19 cellular contexts compared by ENCODE assay signal in the genomic region with DNA sequence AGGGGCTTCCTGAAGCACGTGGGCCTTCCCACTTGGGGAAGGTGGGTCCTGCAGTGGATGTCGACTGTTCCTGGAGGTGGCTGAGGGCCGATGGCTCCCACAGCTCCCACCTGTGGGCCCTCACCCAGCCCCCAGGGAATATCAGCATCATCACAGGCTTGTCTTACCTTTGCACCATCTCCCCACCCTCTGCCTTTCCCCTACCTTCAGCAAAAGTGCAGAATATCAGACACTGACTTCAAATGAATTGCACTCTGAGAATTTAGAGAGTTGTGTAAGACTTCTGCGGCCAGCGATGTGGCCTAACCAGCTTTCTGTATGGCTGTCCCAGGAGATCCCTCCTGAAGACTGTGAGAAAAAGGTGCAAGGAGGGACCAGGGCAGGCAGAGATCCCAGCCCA.
DNase-seq lines count a peak whose midpoint lies in the region; ATAC-seq and TF ChIP-seq lines count a peak whose summit lies in the region.
"Had no signal": no experiment of that assay in that cellular context is flagged by ENCODE, and none has a peak within 500 bp of the region (broad histone marks: within the 10 kb centered on the region; RNA-seq: fewer than 3 reads in every experiment).

No MANE protein-coding gene starts in this region.

- H3K9me3 ChIP-seq in trophoblast cell (ENCODE audit: insufficient read depth, low read depth, low read length) (no peaks in the 10 kb centered on the region), upper lobe of right lung (no peaks in the 10 kb centered on the region), esophagus muscularis mucosa (no peaks in the 10 kb centered on the region)
- H3K9me3 ChIP-seq: BE2C, Caco-2 had no signal

- no peak overlapping the region for H2AFZ ChIP-seq in trophoblast cell (ENCODE audit: insufficient read depth, low read length, poor library complexity)
- H2AFZ ChIP-seq: GM23338 had no signal

- DNase-seq in activated T-cell treated with anti-CD3 and anti-CD28 coated beads, Interleukin-2, amount 50 U/mL, for 24 hours = peak; percentile 11
- DNase-seq in activated T-cell treated with anti-CD3 and anti-CD28 coated beads for 4 hours (no peak), trophoblast cell (peak; percentile 94 to 96), upper lobe of right lung (peak; percentile 29), NCI-H526 (lab: John Stamatoyannopoulos, UW) (no peak), germinal center (ENCODE audit: low spot score) (no peak), esophagus muscularis mucosa (ENCODE audit: extremely low spot score) (no peak)
- DNase-seq: BE2C; Caco-2; CD4-positive, CD25-positive, alpha-beta regulatory T cell; CD8-positive, alpha-beta T cell; DMS153; DND-41; H9 had no signal

- H3K27ac ChIP-seq in trophoblast cell (ENCODE audit: low read depth, low read length) (no peak overlapping the region), upper lobe of right lung (no peak overlapping the region), esophagus muscularis mucosa (replicated peaks in 1 of 4) (no peak overlapping the region)
- H3K27ac ChIP-seq: 22Rv1, C4-2B had no signal

- no peak overlapping the region for H4K12ac ChIP-seq in trophoblast cell (ENCODE audit: low read depth, low read length)

- no peak for TF ChIP-seq EP300 in esophagus muscularis mucosa (IDR thresholded peaks at IDR 0.05)

- H3K4me3 ChIP-seq in trophoblast cell (ENCODE audit: low read depth, low read length) (no peak overlapping the region), upper lobe of right lung (no peak overlapping the region), esophagus muscularis mucosa (no peak overlapping the region)
- H3K4me3 ChIP-seq: GM23338 had no signal

- WGBS in trophoblast cell (ENCODE audit: extremely low coverage, insufficient coverage, insufficient read length) = no CpG with 5 or more reads among the region's 5 CpGs
- WGBS in esophagus muscularis mucosa = 91% methylated on average over 5 of the region's 5 CpGs

- no peak for TF ChIP-seq POLR2A in esophagus muscularis mucosa (IDR thresholded peaks at IDR 0.05; ENCODE audit: low read depth)

- intact Hi-C loops in upper lobe of right lung (cut with DNase I) = no loop called here
- intact Hi-C loops in esophagus muscularis mucosa (cut with DNase I) = no loop called here

- H2AK5ac ChIP-seq in trophoblast cell (ENCODE audit: low read length) = no peak overlapping the region

- peaks cover 9% of the 10 kb centered on the region for H3K36me3 Mint-ChIP-seq in activated T-cell treated with anti-CD3 and anti-CD28 coated beads, Interleukin-2, amount 50 U/mL, for 24 hours (ENCODE audit: low read depth)
- H3K36me3 Mint-ChIP-seq in activated T-helper 17 cell treated with anti-CD3 and anti-CD28 coated beads, Interleukin-2, amount 50 U/mL, for 72 hours (ENCODE audit: low read depth) = peaks cover 10% of the 10 kb centered on the region

- no peak for TF ChIP-seq CTCF in upper lobe of right lung (IDR thresholded peaks at IDR 0.05)
- no peak for TF ChIP-seq CTCF in esophagus muscularis mucosa (IDR thresholded peaks at IDR 0.05)

- no peak overlapping the region for H3K9ac ChIP-seq in trophoblast cell (ENCODE audit: low read length)

- H3K23ac ChIP-seq in trophoblast cell (ENCODE audit: low read length) = no peak overlapping the region

- no peaks in the 10 kb centered on the region for H3K79me2 ChIP-seq in trophoblast cell (ENCODE audit: control insufficient read depth, insufficient read depth, low read length, poor library complexity)

- H4K91ac ChIP-seq in trophoblast cell (ENCODE audit: low read depth, low read length) = no peak overlapping the region

- H3K9me3 Mint-ChIP-seq in activated T-cell treated with anti-CD3 and anti-CD28 coated beads, Interleukin-2, amount 50 U/mL, for 24 hours = no peaks in the 10 kb centered on the region
- H3K9me3 Mint-ChIP-seq in activated T-helper 17 cell treated with anti-CD3 and anti-CD28 coated beads, Interleukin-2, amount 50 U/mL, for 72 hours = no peaks in the 10 kb centered on the region
- H3K9me3 Mint-ChIP-seq: CD4-positive, CD25-positive, alpha-beta regulatory T cell; CD8-positive, alpha-beta T cell; H9 had no signal

- no peaks in the 10 kb centered on the region for H3K27me3 ChIP-seq in trophoblast cell (ENCODE audit: insufficient read depth, low read length)
- H3K27me3 ChIP-seq in upper lobe of right lung = no peaks in the 10 kb centered on the region
- H3K27me3 ChIP-seq in esophagus muscularis mucosa = no peaks in the 10 kb centered on the region
- H3K27me3 ChIP-seq: BE2C had no signal

- H3K36me3 ChIP-seq in trophoblast cell (ENCODE audit: control insufficient read depth in 1 of 2, insufficient read depth in 2 of 2, low read length in 2 of 2) = peaks cover 0 to 3% of the 10 kb centered on the region in 2 experiments
- H3K36me3 ChIP-seq in upper lobe of right lung = no peaks in the 10 kb centered on the region
- H3K36me3 ChIP-seq in esophagus muscularis mucosa = peaks cover 0 to 18% (median 3%) of the 10 kb centered on the region in 4 donors
- H3K36me3 ChIP-seq: BE2C had no signal

- no peak overlapping the region for H2BK5ac ChIP-seq in trophoblast cell (ENCODE audit: low read depth, low read length, poor library complexity)

- no peak overlapping the region for H3K4ac ChIP-seq in trophoblast cell (ENCODE audit: low read depth, low read length)

- no peak for ATAC-seq in activated T-helper 17 cell treated with anti-CD3 and anti-CD28 coated beads, Interleukin-2, amount 50 U/mL, for 72 hours (replicated peaks)
- ATAC-seq in upper lobe of right lung = no peak
- ATAC-seq: CD8-positive, alpha-beta T cell; GM23338; HCT116 had no signal

- H3K79me1 ChIP-seq in trophoblast cell (ENCODE audit: low read length) = no peaks in the 10 kb centered on the region

- H3K4me1 Mint-ChIP-seq in activated T-cell treated with anti-CD3 and anti-CD28 coated beads, Interleukin-2, amount 50 U/mL, for 24 hours (ENCODE audit: low read depth) = peaks cover 22% of the 10 kb centered on the region
- H3K4me1 Mint-ChIP-seq in activated T-helper 17 cell treated with anti-CD3 and anti-CD28 coated beads, Interleukin-2, amount 50 U/mL, for 72 hours = peaks cover 40% of the 10 kb centered on the region

- H4K8ac ChIP-seq in trophoblast cell (ENCODE audit: low read depth, low read length) = no peak overlapping the region

- H3K14ac ChIP-seq in trophoblast cell (ENCODE audit: low read length) = no peak overlapping the region

- H3K4me1 ChIP-seq in trophoblast cell (ENCODE audit: control insufficient read depth in 1 of 2, insufficient read depth in 2 of 2, low read length in 2 of 2) (peaks cover 7 to 10% of the 10 kb centered on the region in 2 experiments), upper lobe of right lung (peaks cover 6% of the 10 kb centered on the region), esophagus muscularis mucosa (peaks cover 0 to 11% (median 6%) of the 10 kb centered on the region in 4 donors)
- H3K4me1 ChIP-seq: BE2C had no signal

- H3K27me3 Mint-ChIP-seq in activated T-cell treated with anti-CD3 and anti-CD28 coated beads, Interleukin-2, amount 50 U/mL, for 24 hours = no peaks in the 10 kb centered on the region
- H3K27me3 Mint-ChIP-seq in activated T-helper 17 cell treated with anti-CD3 and anti-CD28 coated beads, Interleukin-2, amount 50 U/mL, for 72 hours = no peaks in the 10 kb centered on the region
- H3K27me3 Mint-ChIP-seq: CD4-positive, CD25-positive, alpha-beta regulatory T cell had no signal

- H3K4me3 Mint-ChIP-seq in activated T-cell treated with anti-CD3 and anti-CD28 coated beads, Interleukin-2, amount 50 U/mL, for 24 hours = no peak overlapping the region
- H3K4me3 Mint-ChIP-seq in activated T-helper 17 cell treated with anti-CD3 and anti-CD28 coated beads, Interleukin-2, amount 50 U/mL, for 72 hours = no peak overlapping the region
- H3K4me3 Mint-ChIP-seq: CD4-positive, CD25-positive, alpha-beta regulatory T cell; CD8-positive, alpha-beta T cell; GM23338; H9 had no signal

- no peak overlapping the region for H3K4me2 ChIP-seq in trophoblast cell (ENCODE audit: low read length)
- H3K4me2 ChIP-seq: GM23338 had no signal

- no peak overlapping the region for H2BK120ac ChIP-seq in trophoblast cell (ENCODE audit: insufficient read depth, low read length, poor library complexity)

- no peak overlapping the region for H3K27ac Mint-ChIP-seq in activated T-cell treated with anti-CD3 and anti-CD28 coated beads, Interleukin-2, amount 50 U/mL, for 24 hours
- H3K27ac Mint-ChIP-seq in activated T-helper 17 cell treated with anti-CD3 and anti-CD28 coated beads, Interleukin-2, amount 50 U/mL, for 72 hours = peak overlapping the region; percentile 73
- H3K27ac Mint-ChIP-seq: CD4-positive, CD25-positive, alpha-beta regulatory T cell; CD8-positive, alpha-beta T cell; GM23338; H9 had no signal

- H2BK12ac ChIP-seq in trophoblast cell (ENCODE audit: low read length) = no peak overlapping the region

- no peak overlapping the region for H3K18ac ChIP-seq in trophoblast cell (ENCODE audit: low read length)

Comparison
In these comparisons a context has a peak if more than half of its experiments do, and no peak if none do; other contexts are left out.
1. DNase-seq: peak in activated T-cell treated with anti-CD3 and anti-CD28 coated beads, Interleukin-2, amount 50 U/mL, for 24 hours (single experiment), trophoblast cell (2 of 2) and upper lobe of right lung (single experiment); none in activated T-cell treated with anti-CD3 and anti-CD28 coated beads for 4 hours (single experiment), NCI-H526 (0 of 2), germinal center (single experiment) and esophagus muscularis mucosa (single experiment).